Comparison of ENCODE assay signal across 17 cellular contexts in the genomic region with DNA sequence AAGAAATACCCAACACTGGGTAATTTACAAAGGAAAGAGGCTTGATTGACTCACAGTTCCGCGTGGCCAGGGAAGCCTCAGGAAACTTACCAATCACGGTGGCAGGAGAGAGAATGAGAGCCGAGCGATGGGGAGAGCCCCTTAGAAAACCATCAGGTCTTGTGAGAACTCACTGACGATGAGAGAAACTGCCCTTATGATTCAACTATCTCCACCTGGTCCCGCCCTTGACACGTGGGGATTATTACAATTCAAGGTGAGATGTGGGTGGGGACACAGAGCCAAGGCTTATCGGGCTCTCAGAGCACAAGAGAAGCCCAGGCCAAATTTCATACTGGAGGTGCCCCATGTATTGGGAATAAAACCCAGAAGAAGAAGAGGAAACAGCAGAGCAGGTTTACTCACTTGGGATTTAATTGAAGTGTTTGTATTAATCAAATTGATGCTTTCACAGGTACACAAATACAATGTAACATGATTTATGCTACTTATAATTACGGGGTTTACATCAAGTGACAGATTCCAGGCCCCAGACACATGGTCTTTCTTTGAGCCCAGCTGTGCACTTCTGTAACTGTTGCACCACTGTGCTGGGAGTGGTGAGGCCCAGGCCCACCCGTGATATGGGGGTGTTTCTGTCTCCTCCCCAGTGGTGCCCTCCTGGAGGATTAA. TPM values are rescaled to one million over a fixed set of nuclear protein-coding genes. Genes with fewer than 3 reads are reported as not detected.
DNase-seq lines count a peak whose midpoint lies in the region; ATAC-seq and TF ChIP-seq lines count a peak whose summit lies in the region.
"Had no signal": no experiment of that assay in that cellular context is flagged by ENCODE, and none has a peak within 500 bp of the region (broad histone marks: within the 10 kb centered on the region; RNA-seq: fewer than 3 reads in every experiment).

No MANE protein-coding gene starts in this region.

- no peaks in the 10 kb centered on the region for H3K4me1 Mint-ChIP-seq in activated CD4-positive, alpha-beta T cell treated with anti-CD3 and anti-CD28 coated beads, Interleukin-2, amount 10 ng/mL, durations not matched to agents 7 days and 5 days
- H3K4me1 Mint-ChIP-seq in stimulated activated naive CD8-positive, alpha-beta T cell treated with anti-CD3 and anti-CD28 coated beads, Interleukin-15, amount 100 ng/mL, for 72 hours: peaks cover 8% of the 10 kb centered on the region
- H3K4me1 Mint-ChIP-seq: IgD-negative memory B cell had no signal

- no peak for TF ChIP-seq CTCF in epithelial cell of esophagus (IDR thresholded peaks at IDR 0.05; ENCODE audit: insufficient read depth, low read depth, low read length, missing control alignments)

- H3K9me3 Mint-ChIP-seq in activated CD4-positive, alpha-beta T cell treated with anti-CD3 and anti-CD28 coated beads, Interleukin-2, amount 10 ng/mL, durations not matched to agents 7 days and 5 days: no peaks in the 10 kb centered on the region
- H3K9me3 Mint-ChIP-seq in stimulated activated naive CD8-positive, alpha-beta T cell treated with anti-CD3 and anti-CD28 coated beads, Interleukin-15, amount 100 ng/mL, for 72 hours: no peaks in the 10 kb centered on the region
- H3K9me3 Mint-ChIP-seq: activated T-helper 2 cell treated with anti-CD3 and anti-CD28 coated beads, Interferon-gamma antibody, Interleukin-2, Interleukin-4, amounts not matched to agents 10 μg/mL and 5 μg/mL and 100 μg/mL, durations not matched to agents 14 hours and 24 hours and 36 hours; IgD-negative memory B cell had no signal

- no peak overlapping the region for H3K4me3 ChIP-seq in epithelial cell of esophagus (ENCODE audit: low read length)
- H3K4me3 ChIP-seq: GM23248, ovary, spleen had no signal

- CTCF ChIA-PET in activated CD4-positive, alpha-beta T cell treated with anti-CD3 and anti-CD28 coated beads, Interleukin-2, amount 10 ng/mL, durations not matched to agents 7 days and 5 days (lab: Charles Lee): no interaction called here

- ATAC-seq in stimulated activated naive CD8-positive, alpha-beta T cell treated with anti-CD3 and anti-CD28 coated beads, Interleukin-15, amount 100 ng/mL, for 72 hours: peak; percentile 53
- no peak for ATAC-seq in HG02642 (IDR thresholded peaks at IDR 0.05; ENCODE audit: poor library complexity, unreplicated experiment)

- no peak overlapping the region for H3K4me3 Mint-ChIP-seq in activated CD4-positive, alpha-beta T cell treated with anti-CD3 and anti-CD28 coated beads, Interleukin-2, amount 10 ng/mL, durations not matched to agents 7 days and 5 days
- H3K4me3 Mint-ChIP-seq in stimulated activated naive CD8-positive, alpha-beta T cell treated with anti-CD3 and anti-CD28 coated beads, Interleukin-15, amount 100 ng/mL, for 72 hours: no peak overlapping the region
- H3K4me3 Mint-ChIP-seq: IgD-negative memory B cell had no signal

- H3K27me3 Mint-ChIP-seq in activated CD4-positive, alpha-beta T cell treated with anti-CD3 and anti-CD28 coated beads, Interleukin-2, amount 10 ng/mL, durations not matched to agents 7 days and 5 days: peaks cover 14% of the 10 kb centered on the region
- peaks cover 26% of the 10 kb centered on the region for H3K27me3 Mint-ChIP-seq in stimulated activated naive CD8-positive, alpha-beta T cell treated with anti-CD3 and anti-CD28 coated beads, Interleukin-15, amount 100 ng/mL, for 72 hours

- no peaks in the 10 kb centered on the region for H3K36me3 Mint-ChIP-seq in activated CD4-positive, alpha-beta T cell treated with anti-CD3 and anti-CD28 coated beads, Interleukin-2, amount 10 ng/mL, durations not matched to agents 7 days and 5 days (ENCODE audit: low read depth)

- peak; percentile 36 for DNase-seq in activated CD4-positive, alpha-beta T cell treated with anti-CD3 and anti-CD28 coated beads for 48 hours
- no peak for DNase-seq in activated CD4-positive, alpha-beta T cell treated with anti-CD3 and anti-CD28 coated beads, Interleukin-2, amount 10 ng/mL, durations not matched to agents 7 days and 5 days
- DNase-seq in NCI-H748 treated with DMSO at 0.1 percent for 48 hours (lab: John Stamatoyannopoulos, UW) (peak; percentile 14), epithelial cell of esophagus (ENCODE audit: low read depth) (peak; percentile 98), NCI-H510A (lab: John Stamatoyannopoulos, UW) (no peak), epidermal melanocyte (ENCODE audit: insufficient read length, low spot score) (no peak)
- no peak for DNase-seq in stimulated activated naive CD8-positive, alpha-beta T cell treated with anti-CD3 and anti-CD28 coated beads, Interleukin-15, amount 100 ng/mL, for 72 hours
- DNase-seq: aorta, kidney glomerular epithelial cell, NCI-H1048, ovary, SIG-M5, spleen had no signal

- POLR2A ChIA-PET in activated CD4-positive, alpha-beta T cell treated with anti-CD3 and anti-CD28 coated beads, Interleukin-2, amount 10 ng/mL, durations not matched to agents 7 days and 5 days (lab: Charles Lee): no interaction called here

- no peak overlapping the region for H3K27ac Mint-ChIP-seq in activated CD4-positive, alpha-beta T cell treated with anti-CD3 and anti-CD28 coated beads, Interleukin-2, amount 10 ng/mL, durations not matched to agents 7 days and 5 days
- H3K27ac Mint-ChIP-seq in stimulated activated naive CD8-positive, alpha-beta T cell treated with anti-CD3 and anti-CD28 coated beads, Interleukin-15, amount 100 ng/mL, for 72 hours: peak overlapping the region in 1 of 2 donors; percentile 39
- H3K27ac Mint-ChIP-seq: activated T-helper 2 cell treated with anti-CD3 and anti-CD28 coated beads, Interferon-gamma antibody, Interleukin-2, Interleukin-4, amounts not matched to agents 10 μg/mL and 5 μg/mL and 100 μg/mL, durations not matched to agents 14 hours and 24 hours and 36 hours; IgD-negative memory B cell had no signal

RNA-seq across cellular contexts. Expression of a gene that starts 8.2 kb away (rescaled TPM):
- total RNA-seq in activated CD4-positive, alpha-beta T cell treated with anti-CD3 and anti-CD28 coated beads, Interleukin-2, amount 10 ng/mL, durations not matched to agents 7 days and 5 days: 10 to 100 TPM; 10.0 to 10.9 TPM

RNA-seq across cellular contexts. Expression of a gene that starts 32.7 kb away (rescaled TPM):
- under 1 TPM in 1 of 2 experiments, not detected in 1; 0.05 TPM for total RNA-seq in activated CD4-positive, alpha-beta T cell treated with anti-CD3 and anti-CD28 coated beads, Interleukin-2, amount 10 ng/mL, durations not matched to agents 7 days and 5 days
- total RNA-seq: activated T-helper 2 cell treated with anti-CD3 and anti-CD28 coated beads, Interferon-gamma antibody, Interleukin-2, Interleukin-4, amounts not matched to agents 10 μg/mL and 5 μg/mL and 100 μg/mL, durations not matched to agents 14 hours and 24 hours and 36 hours had no signal

Comparison
In these comparisons a context has a peak if more than half of its experiments do, and no peak if none do; other contexts are left out.
1. DNase-seq: peak in activated CD4-positive, alpha-beta T cell treated with anti-CD3 and anti-CD28 coated beads for 48 hours (single experiment), NCI-H748 treated with DMSO at 0.1 percent for 48 hours (single experiment) and epithelial cell of esophagus (single experiment); none in activated CD4-positive, alpha-beta T cell treated with anti-CD3 and anti-CD28 coated beads, Interleukin-2, amount 10 ng/mL, durations not matched to agents 7 days and 5 days (single experiment), stimulated activated naive CD8-positive, alpha-beta T cell treated with anti-CD3 and anti-CD28 coated beads, Interleukin-15, amount 100 ng/mL, for 72 hours (0 of 2), NCI-H510A (single experiment) and epidermal melanocyte (single experiment).